In genomic region chr4:33537527-33537926, GRCh38 we compare ENCODE assay signal across 21 cellular contexts.
"Had no signal": no experiment of that assay in that cellular context is flagged by ENCODE, and none has a peak within 500 bp of the region (broad histone marks: within the 10 kb centered on the region; RNA-seq: fewer than 3 reads in every experiment).

No MANE protein-coding gene starts in this region.

- H3K4me1 Mint-ChIP-seq: memory B cell; naive thymus-derived CD4-positive, alpha-beta T cell had no signal

- H3K27me3 Mint-ChIP-seq: memory B cell; naive thymus-derived CD4-positive, alpha-beta T cell had no signal

- H3K27ac ChIP-seq: coronary artery, dorsolateral prefrontal cortex, esophagus muscularis mucosa, gastrocnemius medialis, heart right ventricle, left lung, lower lobe of right lung had no signal

- H3K36me3 ChIP-seq: esophagus muscularis mucosa, gastrocnemius medialis, heart right ventricle, left lung, lower lobe of right lung had no signal

- H3K4me3 Mint-ChIP-seq: memory B cell; naive thymus-derived CD4-positive, alpha-beta T cell had no signal

- H3K27me3 ChIP-seq: dorsolateral prefrontal cortex, esophagus muscularis mucosa, gastrocnemius medialis, heart right ventricle, left lung had no signal

- H3K27ac Mint-ChIP-seq: memory B cell; naive thymus-derived CD4-positive, alpha-beta T cell had no signal

- DNase-seq: dermis blood vessel endothelial cell; dorsolateral prefrontal cortex; effector CD4-positive, alpha-beta T cell; effector memory CD4-positive, alpha-beta T cell; foreskin fibroblast; foreskin melanocyte; gastrocnemius medialis; glutamatergic neuron; head of caudate nucleus; heart right ventricle; hippocampal formation; left cardiac atrium; left lung; left ventricle myocardium superior; lower lobe of right lung; mesendoderm; midbrain; naive thymus-derived CD4-positive, alpha-beta T cell had no signal

- ATAC-seq: gastrocnemius medialis; heart right ventricle; left cardiac atrium; left lung; left ventricle myocardium superior; lower lobe of right lung; naive thymus-derived CD4-positive, alpha-beta T cell had no signal

- H3K9me3 ChIP-seq: esophagus muscularis mucosa, gastrocnemius medialis, heart right ventricle, left lung, lower lobe of right lung had no signal

- H3K36me3 Mint-ChIP-seq: memory B cell; naive thymus-derived CD4-positive, alpha-beta T cell had no signal

- H3K4me3 ChIP-seq: coronary artery, dorsolateral prefrontal cortex, esophagus muscularis mucosa, gastrocnemius medialis, heart right ventricle, left lung, lower lobe of right lung had no signal
